1 cellular context compared by ENCODE assay signal in the genomic region with DNA sequence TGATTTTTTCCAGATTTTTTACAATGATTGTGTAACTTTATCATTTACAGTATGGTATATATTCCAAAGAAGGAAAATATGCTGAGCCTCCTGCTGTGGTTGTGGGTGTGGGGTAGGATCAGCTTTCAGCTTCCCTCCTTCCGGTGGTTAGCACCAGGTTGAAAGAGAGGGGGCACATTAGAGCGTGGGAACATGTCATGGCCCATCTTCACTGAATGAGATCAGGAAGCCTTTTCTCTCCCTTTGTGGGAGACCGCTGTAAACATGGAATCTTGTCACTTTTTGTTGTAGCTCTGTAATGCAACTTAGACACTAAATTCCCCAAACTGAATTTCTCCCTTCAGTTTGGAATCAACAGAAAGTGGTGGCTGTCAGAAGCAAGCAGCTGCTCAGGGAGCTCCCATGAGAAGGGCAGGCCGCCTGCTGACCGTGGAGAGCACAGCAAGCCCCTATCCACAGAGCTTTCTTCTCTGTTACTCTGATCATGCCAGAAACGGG.
TF ChIP-seq lines count a peak whose summit lies in the region.

No MANE protein-coding gene starts in this region.

TF ChIP-seq in K562, 482 proteins besides CTCF, POLR2A, EP300 and RAD21 (continues in another document):
- no peak for TF ChIP-seq ZNF436 (CRISPR knock-in tag; IDR thresholded peaks at IDR 0.05)
- TF ChIP-seq TCF3 (CRISPR knock-in tag; IDR thresholded peaks at IDR 0.05): no peak
- TF ChIP-seq MYNN (IDR thresholded peaks at IDR 0.05): no peak
- TF ChIP-seq MYNN (CRISPR knock-in tag; IDR thresholded peaks at IDR 0.05): no peak
- no peak for TF ChIP-seq SRSF1 (IDR thresholded peaks at IDR 0.05; ENCODE audit: low read depth, low read length)
- peak; percentile 20 to 39; a peak in 1 of 4 replicates for TF ChIP-seq MAZ (CRISPR knock-in tag; conservative IDR thresholded peaks at IDR 0.05 in 1 of 2, IDR thresholded peaks at IDR 0.05 in 1 of 2)
- TF ChIP-seq HDAC1 (IDR thresholded peaks at IDR 0.05): 0 out of 4 replicates have a peak, but pooled peaks of 1 of the 2 experiments have one; percentile 15
- no peak for TF ChIP-seq POLR2G (IDR thresholded peaks at IDR 0.05; ENCODE audit: low read depth, low read length)
- TF ChIP-seq ZNF124 (CRISPR knock-in tag; IDR thresholded peaks at IDR 0.05): no peak
- TF ChIP-seq, protein P1, sequence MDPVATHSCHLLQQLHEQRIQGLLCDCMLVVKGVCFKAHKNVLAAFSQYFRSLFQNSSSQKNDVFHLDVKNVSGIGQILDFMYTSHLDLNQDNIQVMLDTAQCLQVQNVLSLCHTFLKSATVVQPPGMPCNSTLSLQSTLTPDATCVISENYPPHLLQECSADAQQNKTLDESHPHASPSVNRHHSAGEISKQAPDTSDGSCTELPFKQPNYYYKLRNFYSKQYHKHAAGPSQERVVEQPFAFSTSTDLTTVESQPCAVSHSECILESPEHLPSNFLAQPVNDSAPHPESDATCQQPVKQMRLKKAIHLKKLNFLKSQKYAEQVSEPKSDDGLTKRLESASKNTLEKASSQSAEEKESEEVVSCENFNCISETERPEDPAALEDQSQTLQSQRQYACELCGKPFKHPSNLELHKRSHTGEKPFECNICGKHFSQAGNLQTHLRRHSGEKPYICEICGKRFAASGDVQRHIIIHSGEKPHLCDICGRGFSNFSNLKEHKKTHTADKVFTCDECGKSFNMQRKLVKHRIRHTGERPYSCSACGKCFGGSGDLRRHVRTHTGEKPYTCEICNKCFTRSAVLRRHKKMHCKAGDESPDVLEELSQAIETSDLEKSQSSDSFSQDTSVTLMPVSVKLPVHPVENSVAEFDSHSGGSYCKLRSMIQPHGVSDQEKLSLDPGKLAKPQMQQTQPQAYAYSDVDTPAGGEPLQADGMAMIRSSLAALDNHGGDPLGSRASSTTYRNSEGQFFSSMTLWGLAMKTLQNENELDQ (CRISPR knock-in tag; IDR thresholded peaks at IDR 0.05; ENCODE audit: borderline replicate concordance): no peak
- peak; percentile 81; the same call in 1 of the 2 replicates for TF ChIP-seq ETV5 (CRISPR knock-in tag; IDR thresholded peaks at IDR 0.05; ENCODE audit: low read depth)
- peak; percentile 22; the same call in 1 of the 2 replicates for TF ChIP-seq ZBTB40 (IDR thresholded peaks at IDR 0.05)
- TF ChIP-seq ZBTB40 (CRISPR knock-in tag; IDR thresholded peaks at IDR 0.05): no peak
- TF ChIP-seq FUS (optimal IDR thresholded peaks at IDR 0.05; ENCODE audit: low read depth, low read length): no peak
- TF ChIP-seq ZBTB26 (CRISPR knock-in tag; IDR thresholded peaks at IDR 0.05): 0 out of 2 replicates have a peak, but pooled peaks have one; percentile 32
- TF ChIP-seq, protein P2, sequence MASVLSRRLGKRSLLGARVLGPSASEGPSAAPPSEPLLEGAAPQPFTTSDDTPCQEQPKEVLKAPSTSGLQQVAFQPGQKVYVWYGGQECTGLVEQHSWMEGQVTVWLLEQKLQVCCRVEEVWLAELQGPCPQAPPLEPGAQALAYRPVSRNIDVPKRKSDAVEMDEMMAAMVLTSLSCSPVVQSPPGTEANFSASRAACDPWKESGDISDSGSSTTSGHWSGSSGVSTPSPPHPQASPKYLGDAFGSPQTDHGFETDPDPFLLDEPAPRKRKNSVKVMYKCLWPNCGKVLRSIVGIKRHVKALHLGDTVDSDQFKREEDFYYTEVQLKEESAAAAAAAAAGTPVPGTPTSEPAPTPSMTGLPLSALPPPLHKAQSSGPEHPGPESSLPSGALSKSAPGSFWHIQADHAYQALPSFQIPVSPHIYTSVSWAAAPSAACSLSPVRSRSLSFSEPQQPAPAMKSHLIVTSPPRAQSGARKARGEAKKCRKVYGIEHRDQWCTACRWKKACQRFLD (CRISPR knock-in tag; IDR thresholded peaks at IDR 0.05): no peak
- TF ChIP-seq FOXK2 (conservative IDR thresholded peaks at IDR 0.05 in 1 of 2, IDR thresholded peaks at IDR 0.05 in 1 of 2; ENCODE audit: low read depth in 2 of 2): peak in 1 of 2 experiments; percentile 33; a peak in 1 of 4 replicates
- no peak for TF ChIP-seq MYBL2 (IDR thresholded peaks at IDR 0.05; ENCODE audit: low read depth)
- no peak for TF ChIP-seq MYBL2 (CRISPR knock-in tag; IDR thresholded peaks at IDR 0.05; ENCODE audit: borderline replicate concordance)
- TF ChIP-seq POLR2AphosphoS2 (IDR thresholded peaks at IDR 0.05; ENCODE audit: low read length): no peak
- TF ChIP-seq, protein P3, sequence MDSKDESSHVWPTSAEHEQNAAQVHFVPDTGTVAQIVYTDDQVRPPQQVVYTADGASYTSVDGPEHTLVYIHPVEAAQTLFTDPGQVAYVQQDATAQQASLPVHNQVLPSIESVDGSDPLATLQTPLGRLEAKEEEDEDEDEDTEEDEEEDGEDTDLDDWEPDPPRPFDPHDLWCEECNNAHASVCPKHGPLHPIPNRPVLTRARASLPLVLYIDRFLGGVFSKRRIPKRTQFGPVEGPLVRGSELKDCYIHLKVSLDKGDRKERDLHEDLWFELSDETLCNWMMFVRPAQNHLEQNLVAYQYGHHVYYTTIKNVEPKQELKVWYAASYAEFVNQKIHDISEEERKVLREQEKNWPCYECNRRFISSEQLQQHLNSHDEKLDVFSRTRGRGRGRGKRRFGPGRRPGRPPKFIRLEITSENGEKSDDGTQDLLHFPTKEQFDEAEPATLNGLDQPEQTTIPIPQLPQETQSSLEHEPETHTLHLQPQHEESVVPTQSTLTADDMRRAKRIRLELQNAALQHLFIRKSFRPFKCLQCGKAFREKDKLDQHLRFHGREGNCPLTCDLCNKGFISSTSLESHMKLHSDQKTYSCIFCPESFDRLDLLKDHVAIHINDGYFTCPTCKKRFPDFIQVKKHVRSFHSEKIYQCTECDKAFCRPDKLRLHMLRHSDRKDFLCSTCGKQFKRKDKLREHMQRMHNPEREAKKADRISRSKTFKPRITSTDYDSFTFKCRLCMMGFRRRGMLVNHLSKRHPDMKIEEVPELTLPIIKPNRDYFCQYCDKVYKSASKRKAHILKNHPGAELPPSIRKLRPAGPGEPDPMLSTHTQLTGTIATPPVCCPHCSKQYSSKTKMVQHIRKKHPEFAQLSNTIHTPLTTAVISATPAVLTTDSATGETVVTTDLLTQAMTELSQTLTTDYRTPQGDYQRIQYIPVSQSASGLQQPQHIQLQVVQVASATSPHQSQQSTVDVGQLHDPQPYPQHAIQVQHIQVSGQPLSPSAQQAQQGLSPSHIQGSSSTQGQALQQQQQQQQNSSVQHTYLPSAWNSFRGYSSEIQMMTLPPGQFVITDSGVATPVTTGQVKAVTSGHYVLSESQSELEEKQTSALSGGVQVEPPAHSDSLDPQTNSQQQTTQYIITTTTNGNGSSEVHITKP (IDR thresholded peaks at IDR 0.05; ENCODE audit: partially characterized antibody): peak; percentile 95
- no peak for TF ChIP-seq GTF2A2 (tag; IDR thresholded peaks at IDR 0.05)
- no peak for TF ChIP-seq MED1 (CRISPR knock-in tag; IDR thresholded peaks at IDR 0.05; ENCODE audit: borderline replicate concordance)
- no peak for TF ChIP-seq E2F1 (CRISPR knock-in tag; IDR thresholded peaks at IDR 0.05)
- TF ChIP-seq, protein P4, sequence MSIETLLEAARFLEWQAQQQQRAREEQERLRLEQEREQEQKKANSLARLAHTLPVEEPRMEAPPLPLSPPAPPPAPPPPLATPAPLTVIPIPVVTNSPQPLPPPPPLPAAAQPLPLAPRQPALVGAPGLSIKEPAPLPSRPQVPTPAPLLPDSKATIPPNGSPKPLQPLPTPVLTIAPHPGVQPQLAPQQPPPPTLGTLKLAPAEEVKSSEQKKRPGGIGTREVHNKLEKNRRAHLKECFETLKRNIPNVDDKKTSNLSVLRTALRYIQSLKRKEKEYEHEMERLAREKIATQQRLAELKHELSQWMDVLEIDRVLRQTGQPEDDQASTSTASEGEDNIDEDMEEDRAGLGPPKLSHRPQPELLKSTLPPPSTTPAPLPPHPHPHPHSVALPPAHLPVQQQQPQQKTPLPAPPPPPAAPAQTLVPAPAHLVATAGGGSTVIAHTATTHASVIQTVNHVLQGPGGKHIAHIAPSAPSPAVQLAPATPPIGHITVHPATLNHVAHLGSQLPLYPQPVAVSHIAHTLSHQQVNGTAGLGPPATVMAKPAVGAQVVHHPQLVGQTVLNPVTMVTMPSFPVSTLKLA (conservative IDR thresholded peaks at IDR 0.05): peak in 1 of 2 experiments; percentile 46; a peak in 2 of 4 replicates
- TF ChIP-seq ARID2 (IDR thresholded peaks at IDR 0.05): no peak
- no peak for TF ChIP-seq MAFF (IDR thresholded peaks at IDR 0.05; ENCODE audit: low read length)
